Comparison of ENCODE assay signal across 15 cellular contexts in the genomic region with DNA sequence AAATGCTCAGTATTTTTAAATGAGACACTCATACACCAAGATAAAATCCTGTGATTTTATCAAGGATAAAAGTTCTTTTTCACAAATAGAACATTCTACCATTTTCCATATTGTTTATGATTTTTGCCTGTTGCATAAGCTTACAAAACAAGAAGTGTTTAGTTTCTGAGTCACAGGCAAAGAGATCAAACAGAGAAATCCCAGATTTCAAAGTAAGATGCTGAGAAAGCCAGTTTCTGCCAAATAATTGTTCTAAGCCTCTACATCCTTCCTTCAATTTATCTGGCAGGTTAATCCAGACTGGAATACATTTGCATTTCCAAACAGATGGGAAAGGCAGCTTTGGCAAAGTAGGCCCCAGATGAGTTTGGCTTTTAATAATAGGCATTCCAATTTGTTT. TPM values are rescaled to one million over a fixed set of nuclear protein-coding genes. Genes with fewer than 3 reads are reported as not detected.
DNase-seq lines count a peak whose midpoint lies in the region; FAIRE-seq and TF ChIP-seq lines count a peak whose summit lies in the region.
"Had no signal": no experiment of that assay in that cellular context is flagged by ENCODE, and none has a peak within 500 bp of the region (broad histone marks: within the 10 kb centered on the region; RNA-seq: fewer than 3 reads in every experiment).

No MANE protein-coding gene starts in this region.

- no TSS peak for BruUV-seq in endothelial cell of umbilical vein (replicated peaks; lab: Mats Ljungman, UMichigan)

- no peak for TF ChIP-seq CTCF in endothelial cell of umbilical vein (IDR thresholded peaks at IDR 0.05; ENCODE audit: extremely low read depth in 1 of 2, insufficient read depth in 1 of 2, low read depth in 1 of 2, low read length in 2 of 2)
- TF ChIP-seq CTCF in osteocyte (IDR thresholded peaks at IDR 0.05): no peak
- no peak for TF ChIP-seq CTCF in kidney (IDR thresholded peaks at IDR 0.05; ENCODE audit: borderline replicate concordance, extremely low read depth, insufficient read depth)

- no peak overlapping the region for H3K27ac ChIP-seq in endothelial cell of umbilical vein (ENCODE audit: insufficient read depth, low read depth, low read length)
- no peak overlapping the region for H3K27ac ChIP-seq in kidney (ENCODE audit: low read depth in 2 of 2, low read length in 2 of 2)

- no peaks in the 10 kb centered on the region for H4K20me1 ChIP-seq in endothelial cell of umbilical vein (replicated peaks; ENCODE audit: control insufficient read depth, extremely low read depth, insufficient read depth, low read length)

- peaks cover 4% of the 10 kb centered on the region for H3K4me1 ChIP-seq in endothelial cell of umbilical vein (ENCODE audit: control insufficient read depth, extremely low read depth, insufficient read depth, low read length)
- H3K4me1 ChIP-seq in kidney (ENCODE audit: control insufficient read depth in 1 of 2, insufficient read depth in 1 of 2, low read depth in 1 of 2, low read length in 2 of 2): peaks cover 3 to 4% of the 10 kb centered on the region in 2 donors

- H2AFZ ChIP-seq in endothelial cell of umbilical vein (ENCODE audit: low read depth, low read length): no peak overlapping the region

- H3K79me2 ChIP-seq in endothelial cell of umbilical vein (ENCODE audit: control insufficient read depth, insufficient read depth, low read length): no peaks in the 10 kb centered on the region

- H3K4me2 ChIP-seq in endothelial cell of umbilical vein (ENCODE audit: insufficient read depth, low read length): no peak overlapping the region

- H3K27ac Mint-ChIP-seq in osteocyte (ENCODE audit: unreplicated experiment): peak overlapping the region; percentile 16
- H3K27ac Mint-ChIP-seq: activated CD4-positive, alpha-beta memory T cell treated with anti-CD3 and anti-CD28 coated beads for 36 hours had no signal

- no peaks in the 10 kb centered on the region for H3K36me3 Mint-ChIP-seq in osteocyte (ENCODE audit: unreplicated experiment)
- H3K36me3 Mint-ChIP-seq: activated CD4-positive, alpha-beta memory T cell treated with anti-CD3 and anti-CD28 coated beads for 36 hours had no signal

- FAIRE-seq in endothelial cell of umbilical vein (lab: Jason Lieb, UNC) (peak; percentile 40), kidney (lab: Jason Lieb, UNC) (no peak), HTR-8/SVneo (lab: Jason Lieb, UNC) (no peak)
- FAIRE-seq: colon had no signal

- no peak overlapping the region for H3K4me3 ChIP-seq in endothelial cell of umbilical vein (replicated peaks in 1 of 3; ENCODE audit: insufficient read depth in 1 of 3, low read depth in 1 of 3, low read length in 3 of 3)
- no peak overlapping the region for H3K4me3 ChIP-seq in kidney (ENCODE audit: low read length in 2 of 2)
- H3K4me3 ChIP-seq in MG63: no peak overlapping the region

- peaks cover 23% of the 10 kb centered on the region for H3K4me1 Mint-ChIP-seq in osteocyte (ENCODE audit: unreplicated experiment)

- POLR2A ChIA-PET in endothelial cell of umbilical vein (lab: Charles Lee): no interaction called here

- H3K36me3 ChIP-seq in endothelial cell of umbilical vein (ENCODE audit: control insufficient read depth in 2 of 2, extremely low read depth in 1 of 2, insufficient read depth in 2 of 2, low read length in 2 of 2) (no peaks in the 10 kb centered on the region), kidney (ENCODE audit: control insufficient read depth in 1 of 2, insufficient read depth in 2 of 2, low read length in 2 of 2) (no peaks in the 10 kb centered on the region), MG63 (no peaks in the 10 kb centered on the region)

- H3K9ac ChIP-seq in endothelial cell of umbilical vein (replicated peaks; ENCODE audit: extremely low read depth, insufficient read depth, low read length): no peak overlapping the region
- H3K9ac ChIP-seq in kidney (ENCODE audit: low read length in 2 of 2): no peak overlapping the region

- dilution Hi-C loops in endothelial cell of umbilical vein (cut with MboI; ENCODE audit: extremely low pct_ligation_motif_present, low sequenced_read_pairs): no loop called here

- no peaks in the 10 kb centered on the region for H3K9me1 ChIP-seq in endothelial cell of umbilical vein (replicated peaks; ENCODE audit: control insufficient read depth, extremely low read depth, insufficient read depth, low read length)

- intact Hi-C loops in endothelial cell of umbilical vein (cut with micrococcal nuclease): no loop called here
- intact Hi-C loops in kidney (cut with DNase I): no loop called here

- no peaks in the 10 kb centered on the region for H3K27me3 Mint-ChIP-seq in osteocyte (ENCODE audit: unreplicated experiment)
- H3K27me3 Mint-ChIP-seq: activated CD4-positive, alpha-beta memory T cell treated with anti-CD3 and anti-CD28 coated beads for 36 hours had no signal

- TF ChIP-seq POLR2A in endothelial cell of umbilical vein (IDR thresholded peaks at IDR 0.05; ENCODE audit: low read depth, low read length): no peak

- no peaks in the 10 kb centered on the region for H3K9me3 ChIP-seq in endothelial cell of umbilical vein (replicated peaks; ENCODE audit: control insufficient read depth, insufficient read depth, low read length)
- H3K9me3 ChIP-seq in kidney (ENCODE audit: control insufficient read depth in 1 of 2, low read length in 2 of 2): peaks cover 0 to 6% of the 10 kb centered on the region in 2 donors
- H3K9me3 ChIP-seq in MG63: peaks cover 11% of the 10 kb centered on the region

- CTCF ChIA-PET in endothelial cell of umbilical vein (lab: Charles Lee): no interaction called here

- peaks cover 8% of the 10 kb centered on the region for H3K9me3 Mint-ChIP-seq in osteocyte (ENCODE audit: unreplicated experiment)

- no peaks in the 10 kb centered on the region for H3K27me3 ChIP-seq in endothelial cell of umbilical vein (ENCODE audit: control insufficient read depth in 2 of 2, insufficient read depth in 2 of 2, low read length in 2 of 2)
- H3K27me3 ChIP-seq in MG63: no peaks in the 10 kb centered on the region

- no peak overlapping the region for H3K4me3 Mint-ChIP-seq in osteocyte (ENCODE audit: unreplicated experiment)
- H3K4me3 Mint-ChIP-seq: activated CD4-positive, alpha-beta memory T cell treated with anti-CD3 and anti-CD28 coated beads for 36 hours had no signal

- DNase-seq in AG08395 (ENCODE audit: low spot score) (peak; percentile 36), NCI-H82 treated with DMSO at 0.1 percent for 48 hours (lab: John Stamatoyannopoulos, UW; ENCODE audit: unreplicated experiment) (peak; percentile 25), endothelial cell of umbilical vein (ENCODE audit: low read depth, low spot score) (peak; percentile 32), osteocyte (ENCODE audit: extremely low spot score, unreplicated experiment) (no peak), NCI-H1417 (lab: John Stamatoyannopoulos, UW) (no peak), kidney (no peak), HTR-8/SVneo (ENCODE audit: insufficient read length, low spot score) (no peak), MG63 (no peak)
- DNase-seq: activated CD4-positive, alpha-beta memory T cell treated with anti-CD3 and anti-CD28 coated beads for 36 hours; activated gamma-delta T cell treated with Interleukin-2 at 50 U/mL for 16 hours; AML-193; head of caudate nucleus had no signal

TF ChIP-seq in endothelial cell of umbilical vein, 7 proteins besides CTCF, POLR2A, EP300 and RAD21:
- TF ChIP-seq EZH2 (IDR thresholded peaks at IDR 0.05; ENCODE audit: borderline replicate concordance, low read depth, low read length, severe bottlenecking): no peak
- no peak for TF ChIP-seq FOS (IDR thresholded peaks at IDR 0.05; ENCODE audit: borderline replicate concordance, insufficient read depth, low read length)
- TF ChIP-seq GATA2 (IDR thresholded peaks at IDR 0.05; ENCODE audit: insufficient read depth, insufficient read length, low read depth, low read length): no peak
- TF ChIP-seq POLR2AphosphoS5 (IDR thresholded peaks at IDR 0.05; ENCODE audit: insufficient read depth, low read depth, low read length): no peak
- TF ChIP-seq MYC (IDR thresholded peaks at IDR 0.05; ENCODE audit: low read depth, low read length): no peak
- TF ChIP-seq, protein P1, sequence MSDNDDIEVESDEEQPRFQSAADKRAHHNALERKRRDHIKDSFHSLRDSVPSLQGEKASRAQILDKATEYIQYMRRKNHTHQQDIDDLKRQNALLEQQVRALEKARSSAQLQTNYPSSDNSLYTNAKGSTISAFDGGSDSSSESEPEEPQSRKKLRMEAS (IDR thresholded peaks at IDR 0.05; ENCODE audit: insufficient read depth, insufficient read length): no peak
- no peak for TF ChIP-seq JUN (IDR thresholded peaks at IDR 0.05; ENCODE audit: borderline replicate concordance, insufficient read depth, insufficient read length, low read depth)
TF ChIP-seq in endothelial cell of umbilical vein: peak in this region for 0.

RNA-seq across cellular contexts. Expression of a gene that starts 2.5 kb away (rescaled TPM):
- total RNA-seq in endothelial cell of umbilical vein (not detected in 2 replicates), osteocyte (not detected in 2 replicates), kidney (not detected)
- polyA plus RNA-seq in endothelial cell of umbilical vein (not detected in 2 replicates), kidney (ENCODE audit: insufficient read depth, low read depth, low replicate concordance) (1.0 TPM)
- polyA plus RNA-seq in endothelial cell of umbilical vein (2011; cell fraction: cytosol; rRNA removed): not detected in 2 replicates
- polyA plus RNA-seq in endothelial cell of umbilical vein (2011; cell fraction: nucleus; rRNA removed): not detected in 2 replicates
- polyA plus RNA-seq in endothelial cell of umbilical vein (2012): not detected in 2 replicates
- not detected in 2 replicates for polyA minus RNA-seq in endothelial cell of umbilical vein
- polyA minus RNA-seq in endothelial cell of umbilical vein (2011; cell fraction: cytosol; rRNA and poly(A)+ RNA removed): not detected
- not detected in 2 replicates for polyA minus RNA-seq in endothelial cell of umbilical vein (2011; cell fraction: nucleus; rRNA and poly(A)+ RNA removed)
- not detected in 2 replicates for total RNA-seq in MG63 (2014; rRNA removed; shearing (Covaris generic); ENCODE audit: low replicate concordance)
- total RNA-seq: activated CD4-positive, alpha-beta memory T cell treated with anti-CD3 and anti-CD28 coated beads for 36 hours; lower leg skin; RPMI7951 had no signal

RNA-seq across cellular contexts. Expression of a gene that starts 56.7 kb away (rescaled TPM):
- 10.4 and 11.6 TPM in 2 replicates for total RNA-seq in endothelial cell of umbilical vein
- 10.6 and 11.5 TPM in 2 replicates for polyA plus RNA-seq in endothelial cell of umbilical vein
- polyA plus RNA-seq in endothelial cell of umbilical vein (2011; cell fraction: cytosol; rRNA removed): 9.4 and 9.8 TPM in 2 replicates
- polyA plus RNA-seq in endothelial cell of umbilical vein (2011; cell fraction: nucleus; rRNA removed): 6.6 and 6.9 TPM in 2 replicates
- 6.2 and 9.3 TPM in 2 replicates for polyA plus RNA-seq in endothelial cell of umbilical vein (2012)
- 10.1 and 10.8 TPM in 2 replicates for polyA minus RNA-seq in endothelial cell of umbilical vein
- 12.0 TPM for polyA minus RNA-seq in endothelial cell of umbilical vein (2011; cell fraction: cytosol; rRNA and poly(A)+ RNA removed)
- polyA minus RNA-seq in endothelial cell of umbilical vein (2011; cell fraction: nucleus; rRNA and poly(A)+ RNA removed): 3.9 and 6.4 TPM in 2 replicates
- 15.6 and 16.6 TPM in 2 replicates for total RNA-seq in osteocyte
- 24.2 TPM for total RNA-seq in kidney
- polyA plus RNA-seq in kidney (ENCODE audit: insufficient read depth, low read depth, low replicate concordance): 57.7 TPM
- 7.5 and 14.4 TPM in 2 replicates for total RNA-seq in MG63 (2014; rRNA removed; shearing (Covaris generic); ENCODE audit: low replicate concordance)

Comparison
In these comparisons a context has a peak if more than half of its experiments do, and no peak if none do; other contexts are left out.
1. DNase-seq: peak in AG08395 (single experiment), NCI-H82 treated with DMSO at 0.1 percent for 48 hours (single experiment) and endothelial cell of umbilical vein (single experiment); none in osteocyte (single experiment), NCI-H1417 (0 of 3), kidney (single experiment), HTR-8/SVneo (single experiment) and MG63 (single experiment).